ENCODE assay signal across 20 cellular contexts in genomic region chr12:64478661-64479060, GRCh38. TPM values are rescaled to one million over a fixed set of nuclear protein-coding genes. Genes with fewer than 3 reads are reported as not detected.
DNase-seq lines count a peak whose midpoint lies in the region; ATAC-seq, FAIRE-seq and TF ChIP-seq lines count a peak whose summit lies in the region.
"Had no signal": no experiment of that assay in that cellular context is flagged by ENCODE, and none has a peak within 500 bp of the region (broad histone marks: within the 10 kb centered on the region; RNA-seq: fewer than 3 reads in every experiment).

No MANE protein-coding gene starts in this region.

- no peak overlapping the region for H4K8ac ChIP-seq in IMR-90 (ENCODE audit: low read depth in 2 of 2, low read length in 2 of 2)
- H4K8ac ChIP-seq in H1 (ENCODE audit: extremely low read depth, insufficient read depth, low read length): no peak overlapping the region

- H3K18ac ChIP-seq in IMR-90 (ENCODE audit: low read depth, low read length) (no peak overlapping the region), H1 (ENCODE audit: extremely low read depth, low read length) (no peak overlapping the region)

- no peak overlapping the region for H2BK120ac ChIP-seq in IMR-90 (ENCODE audit: low read depth, low read length)
- H2BK120ac ChIP-seq in H1 (replicated peaks; ENCODE audit: low read depth, low read length): no peak overlapping the region

- H2BK20ac ChIP-seq in IMR-90 (ENCODE audit: low read depth, low read length): no peak overlapping the region
- no peak overlapping the region for H2BK20ac ChIP-seq in H1 (ENCODE audit: low read length)

- H3K4ac ChIP-seq in IMR-90 (ENCODE audit: low read depth, low read length) (no peak overlapping the region), H1 (replicated peaks; ENCODE audit: insufficient read length, low read depth, low read length) (no peak overlapping the region)

- H3K79me2 ChIP-seq in GM23248 (ENCODE audit: insufficient read depth) (peaks cover 62% of the 10 kb centered on the region), H1 (ENCODE audit: control insufficient read depth in 1 of 2, insufficient read depth in 2 of 2, low read length in 2 of 2) (peaks cover 0 to 12% of the 10 kb centered on the region in 2 experiments; a peak in 2 of 4 replicates)

- no peak for FAIRE-seq in H1 (lab: Jason Lieb, UNC)
- FAIRE-seq: A204.1, D721Med, GM12892, GM18507 had no signal

- H2AK5ac ChIP-seq in IMR-90 (ENCODE audit: low read depth, low read length) (no peak overlapping the region), H1 (ENCODE audit: low read depth, low read length) (no peak overlapping the region)

- no peak for ATAC-seq in IMR-90 (ENCODE audit: low read depth)
- ATAC-seq: GM23338 had no signal

- H3K4me2 ChIP-seq in GM23248 (ENCODE audit: unreplicated experiment) (peak overlapping the region; percentile 29), IMR-90 (ENCODE audit: low read depth, low read length) (no peak overlapping the region), H1 (ENCODE audit: insufficient read depth in 1 of 2, low read depth in 2 of 2, low read length in 2 of 2) (no peak overlapping the region)
- H3K4me2 ChIP-seq: GM23338 had no signal

- peak; percentile 7 for DNase-seq in GM23248
- no peak for DNase-seq in IMR-90
- no peak for DNase-seq in H1 (ENCODE audit: low read depth in 1 of 2, low spot score in 2 of 2)
- DNase-seq in activated CD4-positive, CD25-positive, alpha-beta regulatory T cell (lab: John Stamatoyannopoulos, UW): no peak
- no peak for DNase-seq in NCI-H2227 (lab: John Stamatoyannopoulos, UW; ENCODE audit: unreplicated experiment)
- no peak for DNase-seq in left ventricle myocardium inferior
- no peak for DNase-seq in activated T-cell treated with anti-CD3 and anti-CD28 coated beads, Interleukin-2, amount 50 U/mL, for 48 hours
- DNase-seq: AML-193; Caco-2; CD4-positive, alpha-beta T cell; GDM1; H9; KG1 had no signal

- H4K20me1 ChIP-seq in GM23248 (ENCODE audit: insufficient read depth): no peaks in the 10 kb centered on the region
- 0 out of 2 replicates have a peak, but pooled peaks cover 4% of the 10 kb centered on the region for H4K20me1 ChIP-seq in IMR-90 (ENCODE audit: insufficient read depth, low read length)
- H4K20me1 ChIP-seq in H1 (replicated peaks in 1 of 2; ENCODE audit: control insufficient read depth in 1 of 2, insufficient read depth in 2 of 2, low read length in 2 of 2): no peaks in the 10 kb centered on the region

- no peak overlapping the region for H4K5ac ChIP-seq in IMR-90 (ENCODE audit: low read depth, low read length)
- no peak overlapping the region for H4K5ac ChIP-seq in H1 (ENCODE audit: insufficient read length, low read depth, low read length)

- intact Hi-C loops in IMR-90 (cut with micrococcal nuclease) (no loop called here), left ventricle myocardium inferior (cut with micrococcal nuclease) (no loop called here)

- no peaks in the 10 kb centered on the region for H3K9me3 ChIP-seq in GM23248 (ENCODE audit: low read depth)
- H3K9me3 ChIP-seq in IMR-90 (ENCODE audit: control insufficient read depth, insufficient read depth, low read length): peaks cover 3% of the 10 kb centered on the region; the same call in 1 of the 2 replicates
- H3K9me3 ChIP-seq in H1 (ENCODE audit: insufficient read depth in 2 of 2, low read depth in 1 of 2, low read length in 1 of 2): peaks cover 3 to 12% of the 10 kb centered on the region in 2 experiments; a peak in 3 of 4 replicates
- peaks cover 18% of the 10 kb centered on the region for H3K9me3 ChIP-seq in left ventricle myocardium inferior (replicated peaks)
- H3K9me3 ChIP-seq: Caco-2 had no signal

- H3K23me2 ChIP-seq in H1 (ENCODE audit: low read depth, low read length): no peaks in the 10 kb centered on the region

- H2BK5ac ChIP-seq in IMR-90 (ENCODE audit: low read depth, low read length, poor library complexity, severe bottlenecking): no peak overlapping the region
- H2BK5ac ChIP-seq in H1 (ENCODE audit: low read depth, low read length): no peak overlapping the region

- H3K23ac ChIP-seq in IMR-90 (ENCODE audit: low read depth, low read length): no peak overlapping the region
- no peak overlapping the region for H3K23ac ChIP-seq in H1 (ENCODE audit: insufficient read length)

- peaks cover 58% of the 10 kb centered on the region for H3K36me3 ChIP-seq in GM23248 (ENCODE audit: low read depth)
- H3K36me3 ChIP-seq in IMR-90 (ENCODE audit: control insufficient read depth, insufficient read depth, low read length): peaks cover 15% of the 10 kb centered on the region
- H3K36me3 ChIP-seq in H1 (ENCODE audit: control insufficient read depth in 2 of 4, insufficient read depth in 4 of 4, low read length in 3 of 4): peaks cover 5 to 44% (median 20%) of the 10 kb centered on the region in 4 experiments; a peak in 7 of 8 replicates
- H3K36me3 ChIP-seq in left ventricle myocardium inferior: peaks cover 82% of the 10 kb centered on the region

- H3K79me1 ChIP-seq in IMR-90 (ENCODE audit: low read depth in 1 of 2, low read length in 2 of 2) (peaks cover 15 to 18% of the 10 kb centered on the region in 2 experiments; a peak in 3 of 4 replicates), H1 (ENCODE audit: low read depth, low read length) (peaks cover 4% of the 10 kb centered on the region; the same call in 1 of the 2 replicates)

- TF ChIP-seq RAD21 in IMR-90 (IDR thresholded peaks at IDR 0.05; ENCODE audit: low read length) (no peak), H1 (IDR thresholded peaks at IDR 0.05 in 1 of 2, conservative IDR thresholded peaks at IDR 0.05 in 1 of 2; ENCODE audit: low read depth in 2 of 2, low read length in 2 of 2) (no peak)

- no TSS peak for BruUV-seq in IMR-90 (replicated peaks; lab: Mats Ljungman, UMichigan)

- H3K27me3 ChIP-seq in GM23248 (replicated peaks; ENCODE audit: insufficient read depth) (no peaks in the 10 kb centered on the region), IMR-90 (ENCODE audit: control insufficient read depth, insufficient read depth, low read length) (no peaks in the 10 kb centered on the region), H1 (replicated peaks in 1 of 4; ENCODE audit: control insufficient read depth in 3 of 4, extremely low read depth in 1 of 4, insufficient read depth in 3 of 4, low read length in 3 of 4) (no peaks in the 10 kb centered on the region), left ventricle myocardium inferior (ENCODE audit: low read depth) (no peaks in the 10 kb centered on the region)

- H3F3A ChIP-seq in GM23248 (ENCODE audit: insufficient read depth): peaks cover 24% of the 10 kb centered on the region

- H3K56ac ChIP-seq in IMR-90 (ENCODE audit: extremely low read depth, insufficient read depth, low read length): no peak overlapping the region
- H3K56ac ChIP-seq in H1 (replicated peaks; ENCODE audit: insufficient read length, low read depth, low read length): no peak overlapping the region

- no peak for TF ChIP-seq POLR2A in IMR-90 (IDR thresholded peaks at IDR 0.05; ENCODE audit: low read depth, low read length)
- TF ChIP-seq POLR2A in H1 (IDR thresholded peaks at IDR 0.05; ENCODE audit: control extremely low read depth in 1 of 2, low read depth in 2 of 2, low read length in 2 of 2): no peak

- H3K9me1 ChIP-seq in IMR-90 (ENCODE audit: insufficient read depth, low read length): no peaks in the 10 kb centered on the region

- POLR2A ChIA-PET in IMR-90 (lab: Charles Lee; ENCODE audit: unreplicated experiment) (no interaction called here), H1 (lab: Charles Lee; ENCODE audit: partially characterized antibody) (no interaction called here)

- H2AK9ac ChIP-seq in IMR-90 (replicated peaks; ENCODE audit: low read depth, low read length, poor library complexity): no peak overlapping the region

- H3K9ac ChIP-seq in GM23248 (no peak overlapping the region), IMR-90 (ENCODE audit: low read depth, low read length) (no peak overlapping the region), H1 (replicated peaks in 1 of 4; ENCODE audit: extremely low read depth in 1 of 4, low read depth in 3 of 4, low read length in 3 of 4) (no peak overlapping the region)

- H3K27ac ChIP-seq in GM23248: no peak overlapping the region
- no peak overlapping the region for H3K27ac ChIP-seq in IMR-90 (ENCODE audit: insufficient read depth, low read length)
- no peak overlapping the region for H3K27ac ChIP-seq in H1 (ENCODE audit: low read depth, low read length)
- no peak overlapping the region for H3K27ac ChIP-seq in left ventricle myocardium inferior (replicated peaks)
- H3K27ac ChIP-seq: C4-2B, HL-60 had no signal

- H2BK15ac ChIP-seq in IMR-90 (ENCODE audit: low read depth, low read length): no peak overlapping the region
- no peak overlapping the region for H2BK15ac ChIP-seq in H1 (ENCODE audit: low read length)

- H2AFZ ChIP-seq in GM23248 (no peak overlapping the region), IMR-90 (replicated peaks; ENCODE audit: low read length, poor library complexity) (no peak overlapping the region), H1 (ENCODE audit: low read length) (no peak overlapping the region)
- H2AFZ ChIP-seq: GM23338 had no signal

- peaks cover 25% of the 10 kb centered on the region for H3K4me1 ChIP-seq in GM23248 (ENCODE audit: insufficient read depth)
- H3K4me1 ChIP-seq in IMR-90 (ENCODE audit: control insufficient read depth, insufficient read depth, low read length): no peaks in the 10 kb centered on the region
- no peaks in the 10 kb centered on the region for H3K4me1 ChIP-seq in H1 (replicated peaks in 1 of 4; ENCODE audit: control insufficient read depth in 3 of 4, insufficient read depth in 4 of 4, low read length in 3 of 4)
- H3K4me1 ChIP-seq in left ventricle myocardium inferior: no peaks in the 10 kb centered on the region
- H3K4me1 ChIP-seq: Caco-2 had no signal

- in situ Hi-C loops in GM23248 (cut with MboI) (no loop called here), IMR-90 (cut with MboI; ENCODE audit: low sequenced_read_pairs) (no loop called here)

- H3K4me3 ChIP-seq in GM23248: no peak overlapping the region
- H3K4me3 ChIP-seq in IMR-90 (ENCODE audit: insufficient read depth, low read depth, low read length): no peak overlapping the region
- H3K4me3 ChIP-seq in H1 (ENCODE audit: extremely low read depth in 1 of 4, insufficient read depth in 2 of 4, low read depth in 3 of 4, low read length in 4 of 4): no peak overlapping the region
- no peak overlapping the region for H3K4me3 ChIP-seq in left ventricle myocardium inferior
- H3K4me3 ChIP-seq: GM23338 had no signal

- no peak overlapping the region for H3K14ac ChIP-seq in IMR-90 (replicated peaks; ENCODE audit: low read depth, low read length)
- no peak overlapping the region for H3K14ac ChIP-seq in H1 (ENCODE audit: insufficient read length)

- no peak for TF ChIP-seq CTCF in IMR-90 (conservative IDR thresholded peaks at IDR 0.05; ENCODE audit: low read depth, low read length)
- TF ChIP-seq CTCF in H1 (IDR thresholded peaks at IDR 0.05; ENCODE audit: control extremely low read depth in 1 of 3, insufficient read depth in 1 of 3, low read depth in 1 of 3, low read length in 3 of 3): no peak
- TF ChIP-seq CTCF in left ventricle myocardium inferior (IDR thresholded peaks at IDR 0.05; ENCODE audit: borderline replicate concordance): no peak

- dilution Hi-C loops in IMR-90 (cut with HindIII; ENCODE audit: low sequenced_read_pairs, unreplicated experiment): no loop called here

- CTCF ChIA-PET in IMR-90 (lab: Yijun Ruan, JAX) (no interaction called here), H1 (lab: Charles Lee; ENCODE audit: partially characterized antibody) (no interaction called here)

- H4K91ac ChIP-seq in IMR-90 (ENCODE audit: insufficient read depth, low read depth, low read length): no peak overlapping the region
- no peak overlapping the region for H4K91ac ChIP-seq in H1 (replicated peaks; ENCODE audit: insufficient read length, low read length)

- no peak for TF ChIP-seq EP300 in H1 (IDR thresholded peaks at IDR 0.05; ENCODE audit: borderline replicate concordance in 1 of 2, low read depth in 2 of 2, low read length in 2 of 2)

- no peaks in the 10 kb centered on the region for H3K9me2 ChIP-seq in GM23248 (ENCODE audit: insufficient read depth)

- no peak overlapping the region for H2BK12ac ChIP-seq in H1 (ENCODE audit: low read depth, low read length)

RNA-seq across cellular contexts. Expression of gene TBK1, which starts 26.7 kb away (rescaled TPM):
- total RNA-seq in GM23248 (2014; rRNA removed; shearing (Covaris generic)): 29.4 and 33.9 TPM in 2 replicates
- 25.2 and 27.1 TPM in 2 replicates for polyA plus RNA-seq in GM23248 (2016; fragmentation: Nextera tagmentation; extraction: Ambion mirVana)
- 9.9 and 25.3 TPM in 2 replicates for total RNA-seq in IMR-90 (2012; rRNA removed)
- 7.8 and 11.6 TPM in 2 replicates for polyA plus RNA-seq in IMR-90 (2012; rRNA removed)
- polyA plus RNA-seq in IMR-90 (2012; cell fraction: cytosol; rRNA removed): 0.49 and 0.65 TPM in 2 replicates
- 0.85 and 11.8 TPM in 2 replicates for polyA plus RNA-seq in IMR-90 (2012; cell fraction: nucleus; rRNA removed; ENCODE audit: low replicate concordance)
- 19.2 and 20.4 TPM in 2 replicates for total RNA-seq in H1 (2021; fragmentation: NEBNext Ultra II Directional; extraction: Animal tissue kit (Norgen Biotek cat#: 25700))
- 2.7 and 5.3 TPM in 2 replicates for polyA plus RNA-seq in H1 (2011; rRNA removed)
- polyA plus RNA-seq in H1 (2011; cell fraction: cytosol; rRNA removed): 8.7 TPM
- polyA plus RNA-seq in H1 (2011; cell fraction: nucleus; rRNA removed): 1.9 TPM
- 7.9 to 17.8 TPM (median 9.0 TPM) in 4 replicates for polyA plus RNA-seq in H1 (2012, experiment 1 of 2)
- 1.00 TPM for polyA plus RNA-seq in H1 (2012, experiment 2 of 2)
- polyA plus RNA-seq in H1 (2013, experiment 1 of 2): 14.9 TPM
- 14.1 TPM for polyA plus RNA-seq in H1 (2013, experiment 2 of 2)
- polyA minus RNA-seq in H1 (2011; rRNA and poly(A)+ RNA removed): 4.3 and 6.2 TPM in 2 replicates
- polyA minus RNA-seq in H1 (2011; cell fraction: cytosol; rRNA and poly(A)+ RNA removed): 7.9 TPM
- 16.1 TPM for polyA minus RNA-seq in H1 (2011; cell fraction: nucleus; rRNA and poly(A)+ RNA removed)
- 11.5 TPM for total RNA-seq in left ventricle myocardium inferior
